Comparison of ENCODE assay signal across 9 cellular contexts in the genomic region with DNA sequence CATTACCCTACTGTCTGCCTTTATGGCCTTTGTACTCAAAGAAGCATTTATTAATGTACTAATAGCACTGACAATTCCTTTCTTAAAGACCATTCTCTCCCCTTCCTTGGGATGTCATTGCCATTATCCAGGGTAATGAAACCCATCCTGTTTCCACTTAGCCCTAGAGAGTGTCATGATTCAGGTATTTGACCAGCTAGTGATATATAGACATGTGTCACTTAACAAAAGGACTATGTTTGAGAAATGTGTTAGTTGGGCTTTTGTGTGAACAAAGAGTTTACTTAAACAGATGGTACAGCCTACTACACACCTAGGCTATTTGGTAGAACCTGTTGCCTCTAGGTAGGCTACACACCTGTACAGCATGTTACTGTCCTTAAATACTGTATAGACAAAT. TPM values are rescaled to one million over a fixed set of nuclear protein-coding genes. Genes with fewer than 3 reads are reported as not detected.
DNase-seq lines count a peak whose midpoint lies in the region; ATAC-seq and TF ChIP-seq lines count a peak whose summit lies in the region.
"Had no signal": no experiment of that assay in that cellular context is flagged by ENCODE, and none has a peak within 500 bp of the region (broad histone marks: within the 10 kb centered on the region; RNA-seq: fewer than 3 reads in every experiment).

No MANE protein-coding gene starts in this region.

- H3F3A ChIP-seq in GM23338 (replicated peaks; ENCODE audit: low read depth) = no peaks in the 10 kb centered on the region

- H3K4me1 Mint-ChIP-seq in GM23338 = peaks cover 5% of the 10 kb centered on the region
- H3K4me1 Mint-ChIP-seq in activated T-helper 2 cell treated with anti-CD3 and anti-CD28 coated beads, Interferon-gamma antibody, Interleukin-2, Interleukin-4, amounts not matched to agents 10 μg/mL and 5 μg/mL and 100 μg/mL, durations not matched to agents 14 hours and 24 hours and 36 hours (ENCODE audit: low read depth) = peaks cover 18% of the 10 kb centered on the region

- peaks cover 4% of the 10 kb centered on the region for H3K27me3 Mint-ChIP-seq in GM23338 (ENCODE audit: insufficient read depth, low read depth, poor library complexity)
- H3K27me3 Mint-ChIP-seq in activated T-helper 2 cell treated with anti-CD3 and anti-CD28 coated beads, Interferon-gamma antibody, Interleukin-2, Interleukin-4, amounts not matched to agents 10 μg/mL and 5 μg/mL and 100 μg/mL, durations not matched to agents 14 hours and 24 hours and 36 hours (ENCODE audit: low read depth) = no peaks in the 10 kb centered on the region

- H3K4me3 Mint-ChIP-seq in GM23338 = peak overlapping the region; percentile 42
- peak overlapping the region; percentile 77 for H3K4me3 Mint-ChIP-seq in activated T-helper 2 cell treated with anti-CD3 and anti-CD28 coated beads, Interferon-gamma antibody, Interleukin-2, Interleukin-4, amounts not matched to agents 10 μg/mL and 5 μg/mL and 100 μg/mL, durations not matched to agents 14 hours and 24 hours and 36 hours (ENCODE audit: low read depth)

- H3K36me3 ChIP-seq in ACC112 (ENCODE audit: insufficient read depth, low read length) (peaks cover 10% of the 10 kb centered on the region; the same call in 1 of the 2 replicates), GM23338 (ENCODE audit: insufficient read depth) (peaks cover 7% of the 10 kb centered on the region; the same call in 1 of the 2 replicates), iPS-20b (ENCODE audit: insufficient read depth, low read depth, low read length) (peaks cover 19% of the 10 kb centered on the region; the same call in 1 of the 2 replicates)

- no peak overlapping the region for H3K27ac Mint-ChIP-seq in GM23338
- H3K27ac Mint-ChIP-seq in activated T-helper 2 cell treated with anti-CD3 and anti-CD28 coated beads, Interferon-gamma antibody, Interleukin-2, Interleukin-4, amounts not matched to agents 10 μg/mL and 5 μg/mL and 100 μg/mL, durations not matched to agents 14 hours and 24 hours and 36 hours = peak overlapping the region; percentile 68

- no peaks in the 10 kb centered on the region; the same call in 1 of the 2 replicates for H3K9me2 ChIP-seq in GM23338 (ENCODE audit: insufficient read depth)

- no peak overlapping the region for H3K9ac ChIP-seq in iPS-20b (ENCODE audit: low read depth, low read length)

- intact Hi-C loops in activated T-helper 2 cell treated with anti-CD3 and anti-CD28 coated beads, Interferon-gamma antibody, Interleukin-2, Interleukin-4, amounts not matched to agents 10 μg/mL and 5 μg/mL and 100 μg/mL, durations not matched to agents 14 hours and 24 hours and 36 hours (cut with micrococcal nuclease) = loop anchor here (2.0 kb wide), 1 partner anchor 343 kb away; a partner anchor contains a TSS

- ATAC-seq in GM23338 (no peak), HG02852 (IDR thresholded peaks at IDR 0.05; ENCODE audit: unreplicated experiment) (no peak)

- peaks cover 19% of the 10 kb centered on the region; the same call in 2 of the 3 replicates for H3K36me3 Mint-ChIP-seq in GM23338 (ENCODE audit: low read depth)
- peaks cover 36% of the 10 kb centered on the region for H3K36me3 Mint-ChIP-seq in activated T-helper 2 cell treated with anti-CD3 and anti-CD28 coated beads, Interferon-gamma antibody, Interleukin-2, Interleukin-4, amounts not matched to agents 10 μg/mL and 5 μg/mL and 100 μg/mL, durations not matched to agents 14 hours and 24 hours and 36 hours (ENCODE audit: low read depth)

- no peak for TF ChIP-seq CTCF in GM23338 (conservative IDR thresholded peaks at IDR 0.05; ENCODE audit: low read depth in 2 of 2)

- peak overlapping the region; percentile 86 for H3K4me3 ChIP-seq in ACC112 (ENCODE audit: low read depth, low read length)
- H3K4me3 ChIP-seq in GM23338 = no peak overlapping the region
- H3K4me3 ChIP-seq in iPS-20b (ENCODE audit: low read length) = peak overlapping the region; percentile 50

- H2AFZ ChIP-seq in ACC112 (ENCODE audit: low read length, unreplicated experiment) = no peak overlapping the region
- no peak overlapping the region for H2AFZ ChIP-seq in GM23338

- H3K27me3 ChIP-seq in ACC112 (ENCODE audit: insufficient read depth, low read length) = no peaks in the 10 kb centered on the region
- H3K27me3 ChIP-seq in GM23338 (ENCODE audit: insufficient read depth) = no peaks in the 10 kb centered on the region
- H3K27me3 ChIP-seq in iPS-20b (ENCODE audit: insufficient read depth, low read length) = no peaks in the 10 kb centered on the region

- peaks cover 7% of the 10 kb centered on the region for H4K20me1 ChIP-seq in GM23338 (replicated peaks; ENCODE audit: insufficient read depth)

- no peak overlapping the region for H3K4me2 ChIP-seq in GM23338

- peaks cover 62% of the 10 kb centered on the region for H3K79me2 ChIP-seq in ACC112 (ENCODE audit: control insufficient read depth, insufficient read depth, low read length, unreplicated experiment)
- peaks cover 46% of the 10 kb centered on the region for H3K79me2 ChIP-seq in GM23338 (replicated peaks; ENCODE audit: insufficient read depth)

- DNase-seq in GM23338 (ENCODE audit: low spot score) (no peak), HT-29 (ENCODE audit: low spot score) (no peak), GM19240 (ENCODE audit: insufficient read length, low spot score) (no peak), NCI-H2029 treated with DMSO at 0.1 percent for 48 hours (lab: John Stamatoyannopoulos, UW) (no peak)
- no peak for DNase-seq in activated T-helper 2 cell treated with anti-CD3 and anti-CD28 coated beads, Interferon-gamma antibody, Interleukin-2, Interleukin-4, amounts not matched to agents 10 μg/mL and 5 μg/mL and 100 μg/mL, durations not matched to agents 14 hours and 24 hours and 36 hours (ENCODE audit: low spot score)
- DNase-seq: stimulated activated naive CD4-positive, alpha-beta T cell had no signal

- peaks cover 8% of the 10 kb centered on the region for H3K4me1 ChIP-seq in ACC112 (ENCODE audit: control insufficient read depth, insufficient read depth, low read length, unreplicated experiment)
- 0 out of 2 replicates have a peak, but pooled peaks cover 8% of the 10 kb centered on the region for H3K4me1 ChIP-seq in GM23338 (ENCODE audit: insufficient read depth)
- H3K4me1 ChIP-seq in iPS-20b (ENCODE audit: insufficient read depth, low read length) = 0 out of 2 replicates have a peak, but pooled peaks cover 5% of the 10 kb centered on the region

- no peaks in the 10 kb centered on the region for H3K9me3 Mint-ChIP-seq in GM23338
- H3K9me3 Mint-ChIP-seq in activated T-helper 2 cell treated with anti-CD3 and anti-CD28 coated beads, Interferon-gamma antibody, Interleukin-2, Interleukin-4, amounts not matched to agents 10 μg/mL and 5 μg/mL and 100 μg/mL, durations not matched to agents 14 hours and 24 hours and 36 hours = no peaks in the 10 kb centered on the region

- no peak overlapping the region for H3K27ac ChIP-seq in ACC112 (ENCODE audit: low read depth, low read length)
- no peak overlapping the region for H3K27ac ChIP-seq in GM23338 (ENCODE audit: low read depth)
- H3K27ac ChIP-seq in iPS-20b (ENCODE audit: low read length) = no peak overlapping the region

- no peaks in the 10 kb centered on the region for H3K9me3 ChIP-seq in iPS-20b (ENCODE audit: insufficient read depth, low read depth, low read length)

TF ChIP-seq in GM23338, 12 proteins besides CTCF, POLR2A, EP300 and RAD21 (continues in another document):
- TF ChIP-seq, protein P1, sequence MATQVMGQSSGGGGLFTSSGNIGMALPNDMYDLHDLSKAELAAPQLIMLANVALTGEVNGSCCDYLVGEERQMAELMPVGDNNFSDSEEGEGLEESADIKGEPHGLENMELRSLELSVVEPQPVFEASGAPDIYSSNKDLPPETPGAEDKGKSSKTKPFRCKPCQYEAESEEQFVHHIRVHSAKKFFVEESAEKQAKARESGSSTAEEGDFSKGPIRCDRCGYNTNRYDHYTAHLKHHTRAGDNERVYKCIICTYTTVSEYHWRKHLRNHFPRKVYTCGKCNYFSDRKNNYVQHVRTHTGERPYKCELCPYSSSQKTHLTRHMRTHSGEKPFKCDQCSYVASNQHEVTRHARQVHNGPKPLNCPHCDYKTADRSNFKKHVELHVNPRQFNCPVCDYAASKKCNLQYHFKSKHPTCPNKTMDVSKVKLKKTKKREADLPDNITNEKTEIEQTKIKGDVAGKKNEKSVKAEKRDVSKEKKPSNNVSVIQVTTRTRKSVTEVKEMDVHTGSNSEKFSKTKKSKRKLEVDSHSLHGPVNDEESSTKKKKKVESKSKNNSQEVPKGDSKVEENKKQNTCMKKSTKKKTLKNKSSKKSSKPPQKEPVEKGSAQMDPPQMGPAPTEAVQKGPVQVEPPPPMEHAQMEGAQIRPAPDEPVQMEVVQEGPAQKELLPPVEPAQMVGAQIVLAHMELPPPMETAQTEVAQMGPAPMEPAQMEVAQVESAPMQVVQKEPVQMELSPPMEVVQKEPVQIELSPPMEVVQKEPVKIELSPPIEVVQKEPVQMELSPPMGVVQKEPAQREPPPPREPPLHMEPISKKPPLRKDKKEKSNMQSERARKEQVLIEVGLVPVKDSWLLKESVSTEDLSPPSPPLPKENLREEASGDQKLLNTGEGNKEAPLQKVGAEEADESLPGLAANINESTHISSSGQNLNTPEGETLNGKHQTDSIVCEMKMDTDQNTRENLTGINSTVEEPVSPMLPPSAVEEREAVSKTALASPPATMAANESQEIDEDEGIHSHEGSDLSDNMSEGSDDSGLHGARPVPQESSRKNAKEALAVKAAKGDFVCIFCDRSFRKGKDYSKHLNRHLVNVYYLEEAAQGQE (IDR thresholded peaks at IDR 0.05; ENCODE audit: unreplicated experiment) = no peak

RNA-seq across cellular contexts. Expression of a gene that starts 2.0 kb away (rescaled TPM):
- 75.0 and 75.9 TPM in 2 replicates for total RNA-seq in GM23338 (2014; rRNA removed; shearing (Covaris generic))
- polyA plus RNA-seq in GM23338 (2016; fragmentation: Nextera tagmentation; extraction: Ambion mirVana) = 217 and 250 TPM in 2 replicates
- 147 and 148 TPM in 2 replicates for total RNA-seq in activated T-helper 2 cell treated with anti-CD3 and anti-CD28 coated beads, Interferon-gamma antibody, Interleukin-2, Interleukin-4, amounts not matched to agents 10 μg/mL and 5 μg/mL and 100 μg/mL, durations not matched to agents 14 hours and 24 hours and 36 hours
- total RNA-seq in HT-29 (2014; rRNA removed; shearing (Covaris generic)) = 90.3 and 90.5 TPM in 2 replicates

RNA-seq across cellular contexts. Expression of a gene that starts 26.4 kb away (rescaled TPM):
- total RNA-seq in GM23338 (2014; rRNA removed; shearing (Covaris generic)) = 30.9 and 69.2 TPM in 2 replicates
- polyA plus RNA-seq in GM23338 (2016; fragmentation: Nextera tagmentation; extraction: Ambion mirVana) = 148 and 160 TPM in 2 replicates
- 59.1 and 64.3 TPM in 2 replicates for total RNA-seq in activated T-helper 2 cell treated with anti-CD3 and anti-CD28 coated beads, Interferon-gamma antibody, Interleukin-2, Interleukin-4, amounts not matched to agents 10 μg/mL and 5 μg/mL and 100 μg/mL, durations not matched to agents 14 hours and 24 hours and 36 hours
- 36.6 and 41.9 TPM in 2 replicates for total RNA-seq in HT-29 (2014; rRNA removed; shearing (Covaris generic))
